In genomic region chr1:236354330-236355147, GRCh38 we compare ENCODE assay signal across 1 cellular context.
TF ChIP-seq lines count a peak whose summit lies in the region.

No MANE protein-coding gene starts in this region.

TF ChIP-seq in IMR-90, 13 proteins besides CTCF, POLR2A, EP300 and RAD21:
- no peak for TF ChIP-seq BHLHE40 (IDR thresholded peaks at IDR 0.05; ENCODE audit: low read depth, low read length)
- no peak for TF ChIP-seq ELK1 (IDR thresholded peaks at IDR 0.05; ENCODE audit: borderline replicate concordance, low read depth, low read length)
- 0 out of 2 replicates have a peak, but pooled peaks have one; percentile 13 for TF ChIP-seq CEBPB (IDR thresholded peaks at IDR 0.05; ENCODE audit: low read depth, low read length)
- TF ChIP-seq MXI1 (IDR thresholded peaks at IDR 0.05; ENCODE audit: borderline replicate concordance, low read depth, low read length): no peak
- no peak for TF ChIP-seq FOS (IDR thresholded peaks at IDR 0.05; ENCODE audit: low read depth, low read length)
